ENCODE assay signal across 19 cellular contexts in genomic region chr16:21991621-21992020, GRCh38. TPM values are rescaled to one million over a fixed set of nuclear protein-coding genes. Genes with fewer than 3 reads are reported as not detected.
DNase-seq lines count a peak whose midpoint lies in the region; ATAC-seq lines count a peak whose summit lies in the region.
"Had no signal": no experiment of that assay in that cellular context is flagged by ENCODE, and none has a peak within 500 bp of the region (broad histone marks: within the 10 kb centered on the region; RNA-seq: fewer than 3 reads in every experiment).

No MANE protein-coding gene starts in this region.

- H3K9me3 Mint-ChIP-seq in CD4-positive, alpha-beta memory T cell, result no peaks in the 10 kb centered on the region
- H3K9me3 Mint-ChIP-seq in activated T-helper 17 cell treated with anti-CD3 and anti-CD28 coated beads, Interleukin-2, amount 50 U/mL, for 72 hours, result no peaks in the 10 kb centered on the region
- H3K9me3 Mint-ChIP-seq in stimulated activated effector memory CD8-positive, alpha-beta T cell treated with anti-CD3 and anti-CD28 coated beads, Interleukin-12 subunit alpha, Interleukin-12 subunit beta, amount 100 ng/mL, for 72 hours, result no peaks in the 10 kb centered on the region
- H3K9me3 Mint-ChIP-seq: CD4-positive, alpha-beta T cell had no signal

- POLR2A ChIA-PET in CD4-positive, alpha-beta memory T cell (lab: Charles Lee; ENCODE audit: partially characterized antibody), result interaction anchor here (1.0 to 2.4 kb wide), 3 partner anchors 15 to 197 kb away, joined by 3 to 13 read pairs (median 10); partner anchors contain the start of gene UQCRC2

- no peak overlapping the region for H3K27ac ChIP-seq in CD4-positive, alpha-beta memory T cell (ENCODE audit: low read depth, low read length)
- H3K27ac ChIP-seq: GM23248 had no signal

- H3K4me1 Mint-ChIP-seq in CD4-positive, alpha-beta memory T cell, result peaks cover 19 to 39% (median 27%) of the 10 kb centered on the region in 4 donors
- peaks cover 31% of the 10 kb centered on the region for H3K4me1 Mint-ChIP-seq in activated T-helper 17 cell treated with anti-CD3 and anti-CD28 coated beads, Interleukin-2, amount 50 U/mL, for 72 hours
- peaks cover 26% of the 10 kb centered on the region for H3K4me1 Mint-ChIP-seq in stimulated activated effector memory CD8-positive, alpha-beta T cell treated with anti-CD3 and anti-CD28 coated beads, Interleukin-12 subunit alpha, Interleukin-12 subunit beta, amount 100 ng/mL, for 72 hours

- no peaks in the 10 kb centered on the region for H3K36me3 Mint-ChIP-seq in CD4-positive, alpha-beta memory T cell
- H3K36me3 Mint-ChIP-seq in activated T-helper 17 cell treated with anti-CD3 and anti-CD28 coated beads, Interleukin-2, amount 50 U/mL, for 72 hours (ENCODE audit: low read depth), result peaks cover 2% of the 10 kb centered on the region
- no peaks in the 10 kb centered on the region for H3K36me3 Mint-ChIP-seq in stimulated activated effector memory CD8-positive, alpha-beta T cell treated with anti-CD3 and anti-CD28 coated beads, Interleukin-12 subunit alpha, Interleukin-12 subunit beta, amount 100 ng/mL, for 72 hours

- peak; percentile 19 for ATAC-seq in activated T-helper 17 cell treated with anti-CD3 and anti-CD28 coated beads, Interleukin-2, amount 50 U/mL, for 72 hours (replicated peaks)
- ATAC-seq in stimulated activated effector memory CD8-positive, alpha-beta T cell treated with anti-CD3 and anti-CD28 coated beads, Interleukin-12 subunit alpha, Interleukin-12 subunit beta, amount 100 ng/mL, for 72 hours, result peak; percentile 19
- no peak for ATAC-seq in GM19324 (IDR thresholded peaks at IDR 0.05; ENCODE audit: low FRiP score, unreplicated experiment)

- intact Hi-C loops in CD4-positive, alpha-beta memory T cell (cut with micrococcal nuclease), result no loop called here

- H3K4me1 ChIP-seq in CD4-positive, alpha-beta memory T cell (ENCODE audit: insufficient read depth, low read length), result peaks cover 24% of the 10 kb centered on the region
- H3K4me1 ChIP-seq: BE2C had no signal

- peak overlapping the region in 5 of 7 donors; percentile 16 to 86 (median 61) for H3K27ac Mint-ChIP-seq in CD4-positive, alpha-beta memory T cell
- peak overlapping the region; percentile 4 for H3K27ac Mint-ChIP-seq in activated T-helper 17 cell treated with anti-CD3 and anti-CD28 coated beads, Interleukin-2, amount 50 U/mL, for 72 hours
- no peak overlapping the region for H3K27ac Mint-ChIP-seq in stimulated activated effector memory CD8-positive, alpha-beta T cell treated with anti-CD3 and anti-CD28 coated beads, Interleukin-12 subunit alpha, Interleukin-12 subunit beta, amount 100 ng/mL, for 72 hours
- H3K27ac Mint-ChIP-seq: CD4-positive, alpha-beta T cell had no signal

- CTCF ChIA-PET in CD4-positive, alpha-beta memory T cell (lab: Charles Lee; ENCODE audit: partially characterized antibody), result interaction anchor here (0.7 to 4.3 kb wide), 4 partner anchors 9 to 197 kb away, joined by 5 to 37 read pairs (median 22); partner anchors contain the start of gene PDZD9

- H3K27me3 ChIP-seq in CD4-positive, alpha-beta memory T cell (ENCODE audit: insufficient read depth, low read length), result no peaks in the 10 kb centered on the region
- H3K27me3 ChIP-seq: BE2C had no signal

- H3K4me3 ChIP-seq in CD4-positive, alpha-beta memory T cell (ENCODE audit: low read length in 2 of 2), result no peak overlapping the region
- H3K4me3 ChIP-seq in Jurkat, Clone E6-1 (ENCODE audit: low read length), result no peak overlapping the region
- H3K4me3 ChIP-seq: GM23248, HAP-1 had no signal

- H3K36me3 ChIP-seq in CD4-positive, alpha-beta memory T cell (ENCODE audit: insufficient read depth, low read length), result no peaks in the 10 kb centered on the region
- H3K36me3 ChIP-seq: BE2C, HAP-1 had no signal

- DNase-seq in CD4-positive, alpha-beta memory T cell, result no peak
- DNase-seq in Jurkat, Clone E6-1 (ENCODE audit: low read depth, low spot score), result peak; percentile 21
- no peak for DNase-seq in stimulated activated effector memory CD8-positive, alpha-beta T cell treated with anti-CD3 and anti-CD28 coated beads, Interleukin-12 subunit alpha, Interleukin-12 subunit beta, amount 100 ng/mL, for 72 hours (ENCODE audit: low spot score in 2 of 2)
- DNase-seq in stimulated activated CD4-positive, alpha-beta T cell treated with anti-CD3 and anti-CD28 coated beads, Interleukin-12 subunit alpha, Interleukin-12 subunit beta, amount 100 ng/mL, for 4 hours, result no peak
- no peak for DNase-seq in NK-92 (lab: John Stamatoyannopoulos, UW; ENCODE audit: unreplicated experiment)
- DNase-seq: ACHN; BE2C; C1 segment of cervical spinal cord; Calu3; CD4-positive, alpha-beta T cell; DMS79 treated with DMSO at 0.1 percent for 48 hours; GF-D8; GM23248; KG1 had no signal

- H3K4me3 Mint-ChIP-seq in CD4-positive, alpha-beta memory T cell, result peak overlapping the region in 5 of 8 donors; percentile 8 to 72 (median 12)
- no peak overlapping the region for H3K4me3 Mint-ChIP-seq in activated T-helper 17 cell treated with anti-CD3 and anti-CD28 coated beads, Interleukin-2, amount 50 U/mL, for 72 hours
- no peak overlapping the region for H3K4me3 Mint-ChIP-seq in stimulated activated effector memory CD8-positive, alpha-beta T cell treated with anti-CD3 and anti-CD28 coated beads, Interleukin-12 subunit alpha, Interleukin-12 subunit beta, amount 100 ng/mL, for 72 hours
- H3K4me3 Mint-ChIP-seq: CD4-positive, alpha-beta T cell had no signal

- H3K9me3 ChIP-seq in CD4-positive, alpha-beta memory T cell (ENCODE audit: control insufficient read depth in 1 of 2, low read length in 2 of 2), result no peaks in the 10 kb centered on the region
- H3K9me3 ChIP-seq: BE2C, HAP-1 had no signal

- H3K27me3 Mint-ChIP-seq in CD4-positive, alpha-beta memory T cell, result no peaks in the 10 kb centered on the region
- H3K27me3 Mint-ChIP-seq in activated T-helper 17 cell treated with anti-CD3 and anti-CD28 coated beads, Interleukin-2, amount 50 U/mL, for 72 hours, result no peaks in the 10 kb centered on the region
- H3K27me3 Mint-ChIP-seq: CD4-positive, alpha-beta T cell had no signal

RNA-seq across cellular contexts. Expression of gene PDZD9, which starts 9.3 kb away (rescaled TPM):
- not detected for total RNA-seq in CD4-positive, alpha-beta memory T cell
- under 1 TPM; 0.30 to 0.37 TPM for polyA plus RNA-seq in CD4-positive, alpha-beta memory T cell
- polyA plus RNA-seq in Jurkat, Clone E6-1 (2012; ENCODE audit: insufficient read depth, insufficient read length), result not detected
- not detected for total RNA-seq in activated T-helper 17 cell treated with anti-CD3 and anti-CD28 coated beads, Interleukin-2, amount 50 U/mL, for 72 hours
- total RNA-seq: Calu3; CD4-positive, alpha-beta T cell; GM23248; H4; HT1080 had no signal
- polyA plus RNA-seq: GM23248 had no signal

RNA-seq across cellular contexts. Expression of gene MOSMO, which starts 16.3 kb away (rescaled TPM):
- total RNA-seq in CD4-positive, alpha-beta memory T cell, result 10 to 100 TPM; 21.9 to 23.4 TPM
- polyA plus RNA-seq in CD4-positive, alpha-beta memory T cell, result 1 to 10 TPM; 3.2 to 6.3 TPM
- polyA plus RNA-seq in Jurkat, Clone E6-1 (2012; ENCODE audit: insufficient read depth, insufficient read length), result 5.1 TPM
- 10 to 100 TPM; 10.9 to 14.2 TPM for total RNA-seq in activated T-helper 17 cell treated with anti-CD3 and anti-CD28 coated beads, Interleukin-2, amount 50 U/mL, for 72 hours

RNA-seq across cellular contexts. Expression of gene UQCRC2, which starts 38.5 kb away (rescaled TPM):
- 100 to 1,000 TPM; 170 to 177 TPM for total RNA-seq in CD4-positive, alpha-beta memory T cell
- 100 to 1,000 TPM; 156 to 258 TPM for polyA plus RNA-seq in CD4-positive, alpha-beta memory T cell
- polyA plus RNA-seq in Jurkat, Clone E6-1 (2012; ENCODE audit: insufficient read depth, insufficient read length), result 315 TPM
- total RNA-seq in activated T-helper 17 cell treated with anti-CD3 and anti-CD28 coated beads, Interleukin-2, amount 50 U/mL, for 72 hours, result 100 to 1,000 TPM; 202 to 322 TPM

Comparison
In these comparisons a context has a peak if more than half of its experiments do, and no peak if none do; other contexts are left out.
1. H3K4me3 Mint-ChIP-seq: peak in CD4-positive, alpha-beta memory T cell (5 of 8); none in activated T-helper 17 cell treated with anti-CD3 and anti-CD28 coated beads, Interleukin-2, amount 50 U/mL, for 72 hours (single experiment) and stimulated activated effector memory CD8-positive, alpha-beta T cell treated with anti-CD3 and anti-CD28 coated beads, Interleukin-12 subunit alpha, Interleukin-12 subunit beta, amount 100 ng/mL, for 72 hours (single experiment).